Comparison of ENCODE assay signal across 8 cellular contexts in genomic region chr10:88880287-88881094, GRCh38. TPM values are rescaled to one million over a fixed set of nuclear protein-coding genes. Genes with fewer than 3 reads are reported as not detected.
A peak's percentile ranks its signal among the peaks of the same experiment; 100 is the strongest.
DNase-seq lines count a peak whose midpoint lies in the region; FAIRE-seq and TF ChIP-seq lines count a peak whose summit lies in the region.

No MANE protein-coding gene starts in this region.

- peaks cover 9% of the 10 kb centered on the region for H3K9me3 Mint-ChIP-seq in T-helper 2 cell treated with Interferon-gamma antibody and Interleukin-4, amounts not matched to agents 5 μg/mL and 100 μg/mL, for 36 hours
- H3K9me3 Mint-ChIP-seq in astrocyte (ENCODE audit: unreplicated experiment) = no peaks in the 10 kb centered on the region

- peak overlapping the region; percentile 94 for H3K4me3 Mint-ChIP-seq in T-helper 2 cell treated with Interferon-gamma antibody and Interleukin-4, amounts not matched to agents 5 μg/mL and 100 μg/mL, for 36 hours
- peak overlapping the region; percentile 89 for H3K4me3 Mint-ChIP-seq in astrocyte (ENCODE audit: unreplicated experiment)

- H3K36me3 Mint-ChIP-seq in T-helper 2 cell treated with Interferon-gamma antibody and Interleukin-4, amounts not matched to agents 5 μg/mL and 100 μg/mL, for 36 hours (ENCODE audit: low read depth) = peaks cover 29% of the 10 kb centered on the region
- no peaks in the 10 kb centered on the region for H3K36me3 Mint-ChIP-seq in astrocyte (ENCODE audit: low read depth, unreplicated experiment)

- H3K27me3 Mint-ChIP-seq in T-helper 2 cell treated with Interferon-gamma antibody and Interleukin-4, amounts not matched to agents 5 μg/mL and 100 μg/mL, for 36 hours (ENCODE audit: low read depth) = no peaks in the 10 kb centered on the region
- H3K27me3 Mint-ChIP-seq in astrocyte (ENCODE audit: low read depth, unreplicated experiment) = peaks cover 9% of the 10 kb centered on the region

- H3K79me2 ChIP-seq in MM.1S (ENCODE audit: low read length) (peaks cover 9% of the 10 kb centered on the region; the same call in 1 of the 2 replicates), astrocyte (ENCODE audit: insufficient read depth, low read length) (peaks cover 31% of the 10 kb centered on the region), hepatocyte (peaks cover 34% of the 10 kb centered on the region)

- 1% methylated on average over 81 of the region's 84 CpGs for WGBS in hepatocyte (ENCODE audit: low lambda C conversion rate, missing lambda C conversion rate)

- peaks cover 60% of the 10 kb centered on the region for H3K4me1 Mint-ChIP-seq in T-helper 2 cell treated with Interferon-gamma antibody and Interleukin-4, amounts not matched to agents 5 μg/mL and 100 μg/mL, for 36 hours (ENCODE audit: low read depth)
- peaks cover 14% of the 10 kb centered on the region for H3K4me1 Mint-ChIP-seq in astrocyte (ENCODE audit: low read depth, unreplicated experiment)

- peak overlapping the region; percentile 91 for H3K4me3 ChIP-seq in MM.1S (ENCODE audit: low read length)
- peak overlapping the region; percentile 91 for H3K4me3 ChIP-seq in astrocyte (ENCODE audit: insufficient read depth, low read depth, low read length)
- peak overlapping the region; percentile 97 for H3K4me3 ChIP-seq in hepatocyte

- 0 out of 3 replicates have a peak, but pooled peaks have one; percentile 10 for TF ChIP-seq CTCF in GM12872 (IDR thresholded peaks at IDR 0.05; ENCODE audit: insufficient read depth, low read depth, low read length)
- no peak; the same call in 1 of the 2 replicates for TF ChIP-seq CTCF in MM.1S (IDR thresholded peaks at IDR 0.05; ENCODE audit: low read length)
- TF ChIP-seq CTCF in astrocyte (IDR thresholded peaks at IDR 0.05; ENCODE audit: insufficient read depth, low read depth, low read length) = no peak
- peak; percentile 36 for TF ChIP-seq CTCF in hepatocyte (IDR thresholded peaks at IDR 0.05; ENCODE audit: poor library complexity)

- H2AFZ ChIP-seq in MM.1S (ENCODE audit: low read length) (peak overlapping the region; percentile 88), astrocyte (ENCODE audit: low read depth, low read length) (peak overlapping the region; percentile 94), hepatocyte (peak overlapping the region; percentile 98)

- peaks cover 20% of the 10 kb centered on the region; the same call in 1 of the 2 replicates for H3K4me1 ChIP-seq in MM.1S (ENCODE audit: low read length)
- peaks cover 28% of the 10 kb centered on the region for H3K4me1 ChIP-seq in astrocyte (ENCODE audit: insufficient read depth, low read length)
- H3K4me1 ChIP-seq in hepatocyte (ENCODE audit: insufficient read depth) = peaks cover 6% of the 10 kb centered on the region

- peaks cover 22% of the 10 kb centered on the region for H3F3A ChIP-seq in MM.1S (ENCODE audit: insufficient read depth, low read length)

- H3K4me2 ChIP-seq in MM.1S (ENCODE audit: low read depth, low read length) (peak overlapping the region; percentile 92), astrocyte (ENCODE audit: low read length) (peak overlapping the region; percentile 94), hepatocyte (peak overlapping the region; percentile 89)

- DNase-seq in HCEC 1CT (peak; percentile 90), MM.1S (peak; percentile 91), astrocyte (ENCODE audit: low read depth) (peak; percentile 70), hepatocyte (ENCODE audit: low spot score) (peak; percentile 86), retina (peak; percentile 97), NCI-H2107 treated with DMSO at 0.1 percent for 48 hours (lab: John Stamatoyannopoulos, UW; ENCODE audit: unreplicated experiment) (no peak)
- DNase-seq in T-helper 2 cell treated with Interferon-gamma antibody and Interleukin-4, amounts not matched to agents 5 μg/mL and 100 μg/mL, for 36 hours (ENCODE audit: low spot score) = peak; percentile 80

- H3K9me3 ChIP-seq in MM.1S (replicated peaks; ENCODE audit: insufficient read depth, low read length) (no peaks in the 10 kb centered on the region), astrocyte (ENCODE audit: insufficient read depth, low read depth, low read length) (no peaks in the 10 kb centered on the region), hepatocyte (ENCODE audit: low read depth) (no peaks in the 10 kb centered on the region)

- H3K27me3 ChIP-seq in MM.1S (replicated peaks; ENCODE audit: insufficient read depth, low read length) (no peaks in the 10 kb centered on the region), astrocyte (ENCODE audit: insufficient read depth, low read length) (no peaks in the 10 kb centered on the region), hepatocyte (no peaks in the 10 kb centered on the region)

- H3K9me2 ChIP-seq in MM.1S (replicated peaks; ENCODE audit: insufficient read depth, low read length) (no peaks in the 10 kb centered on the region), hepatocyte (replicated peaks; ENCODE audit: insufficient read depth) (no peaks in the 10 kb centered on the region)

- FAIRE-seq in astrocyte (lab: Jason Lieb, UNC) = no peak

- no peaks in the 10 kb centered on the region for H3K36me3 ChIP-seq in MM.1S (replicated peaks; ENCODE audit: insufficient read depth, low read length)
- H3K36me3 ChIP-seq in astrocyte (ENCODE audit: insufficient read depth, low read length) = no peaks in the 10 kb centered on the region
- H3K36me3 ChIP-seq in hepatocyte (replicated peaks; ENCODE audit: insufficient read depth, low read depth) = no peaks in the 10 kb centered on the region

- H3K27ac ChIP-seq in MM.1S (ENCODE audit: low read length) (peak overlapping the region; percentile 90), astrocyte (ENCODE audit: low read depth, low read length) (peak overlapping the region; percentile 81), hepatocyte (peak overlapping the region; percentile 95)

- H3K27ac Mint-ChIP-seq in T-helper 2 cell treated with Interferon-gamma antibody and Interleukin-4, amounts not matched to agents 5 μg/mL and 100 μg/mL, for 36 hours = peak overlapping the region; percentile 85
- no peak overlapping the region for H3K27ac Mint-ChIP-seq in astrocyte (ENCODE audit: unreplicated experiment)

- H4K20me1 ChIP-seq in MM.1S (ENCODE audit: insufficient read depth, low read length) = no peaks in the 10 kb centered on the region
- H4K20me1 ChIP-seq in astrocyte (ENCODE audit: insufficient read depth, low read length) = no peaks in the 10 kb centered on the region
- no peaks in the 10 kb centered on the region for H4K20me1 ChIP-seq in hepatocyte (ENCODE audit: insufficient read depth, poor library complexity, severe bottlenecking)

- H3K9ac ChIP-seq in MM.1S (ENCODE audit: low read length) (peak overlapping the region; percentile 81), astrocyte (ENCODE audit: low read length) (peak overlapping the region; percentile 87)

RNA-seq across cellular contexts. Expression of gene STAMBPL1, which starts 0.4 kb away (rescaled TPM):
- 1.4 and 1.5 TPM in 2 replicates for total RNA-seq in astrocyte
- total RNA-seq in hepatocyte = 14.8 and 20.0 TPM in 2 replicates
- 4.5 and 5.2 TPM in 2 replicates for polyA plus RNA-seq in hepatocyte

RNA-seq across cellular contexts. Expression of gene ANKRD22, which starts 28.8 kb away (rescaled TPM):
- not detected in 2 replicates for total RNA-seq in astrocyte
- total RNA-seq in hepatocyte = 2.1 and 4.2 TPM in 2 replicates
- polyA plus RNA-seq in hepatocyte = 2.3 and 2.7 TPM in 2 replicates

Comparison
In these comparisons a context has a peak if more than half of its experiments do, and no peak if none do; other contexts are left out.
1. CTCF ChIP-seq: peak in GM12872 (single experiment) and hepatocyte (single experiment); none in MM.1S (single experiment) and astrocyte (single experiment).
2. Peak in every context shown above with its lines, with median percentiles within 50 percentile points of each other: H2AFZ ChIP-seq, H3K27ac ChIP-seq, H3K4me2 ChIP-seq and H3K4me3 ChIP-seq.